ENCODE assay signal across 9 cellular contexts in the genomic region with DNA sequence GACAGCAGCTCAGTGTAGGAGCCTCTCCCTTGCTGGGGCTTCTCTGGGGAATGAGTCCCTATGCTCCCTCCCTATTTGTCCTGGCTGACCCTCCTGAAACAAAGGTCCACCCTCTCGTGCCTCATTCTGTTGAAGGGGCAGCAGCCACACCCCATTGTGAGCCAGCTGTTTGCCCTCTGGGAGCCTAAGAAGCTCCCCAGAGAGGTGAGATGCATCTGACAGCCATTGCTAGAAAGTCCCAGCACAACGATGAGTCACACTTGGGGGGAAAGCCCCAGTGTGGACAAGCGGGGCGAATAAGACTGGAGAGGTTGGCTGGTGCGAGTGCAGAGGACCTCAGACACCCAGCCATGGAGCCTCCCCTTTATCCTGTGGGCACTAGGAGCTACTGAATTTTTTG.
DNase-seq lines count a peak whose midpoint lies in the region; ATAC-seq and TF ChIP-seq lines count a peak whose summit lies in the region.
"Had no signal": no experiment of that assay in that cellular context is flagged by ENCODE, and none has a peak within 500 bp of the region (broad histone marks: within the 10 kb centered on the region; RNA-seq: fewer than 3 reads in every experiment).

No MANE protein-coding gene starts in this region.

- no peak for TF ChIP-seq RAD21 in SK-N-SH (IDR thresholded peaks at IDR 0.05; ENCODE audit: low read length)

- no peak overlapping the region for H3K9ac ChIP-seq in SK-N-SH
- no peak overlapping the region for H3K9ac ChIP-seq in smooth muscle cell (ENCODE audit: low read depth)

- H3K27ac Mint-ChIP-seq in chondrocyte (ENCODE audit: unreplicated experiment), result no peak overlapping the region

- WGBS in SK-N-SH (ENCODE audit: low lambda C conversion rate), result 43% methylated on average over 5 of the region's 5 CpGs
- 78% methylated on average over 5 of the region's 5 CpGs for WGBS in smooth muscle cell (ENCODE audit: low lambda C conversion rate)

- TF ChIP-seq EP300 in SK-N-SH (IDR thresholded peaks at IDR 0.05; ENCODE audit: borderline replicate concordance in 1 of 2, low read depth in 1 of 2, low read length in 1 of 2), result no peak

- no peaks in the 10 kb centered on the region for H3K27me3 Mint-ChIP-seq in chondrocyte (ENCODE audit: low read depth)

- H3K4me2 ChIP-seq in SK-N-SH, result no peak overlapping the region
- no peak overlapping the region for H3K4me2 ChIP-seq in smooth muscle cell

- H3K27ac ChIP-seq in SK-N-SH (ENCODE audit: low read depth in 2 of 2, low read length in 1 of 2) (no peak overlapping the region), smooth muscle cell (ENCODE audit: low read depth) (no peak overlapping the region)

- H3K36me3 ChIP-seq in SK-N-SH (replicated peaks in 1 of 2; ENCODE audit: control insufficient read depth in 1 of 2, insufficient read depth in 2 of 2, low read length in 1 of 2), result no peaks in the 10 kb centered on the region
- H3K36me3 ChIP-seq in smooth muscle cell (ENCODE audit: low read depth), result no peaks in the 10 kb centered on the region

- POLR2A ChIA-PET in SK-N-SH (lab: Yijun Ruan, JAX), result no interaction called here

- DNase-seq in SK-N-SH (no peak), activated T-cell treated with anti-CD3 and anti-CD28 coated beads for 4 hours (peak; percentile 12), AG08395 (ENCODE audit: low spot score) (no peak), smooth muscle cell (lab: John Stamatoyannopoulos, UW; ENCODE audit: unreplicated experiment) (no peak), chondrocyte (ENCODE audit: low spot score) (no peak)
- DNase-seq in stimulated activated CD8-positive, alpha-beta memory T cell treated with anti-CD3 and anti-CD28 coated beads, Interleukin-12 subunit alpha, Interleukin-12 subunit beta, amount 100 ng/mL, for 4 hours (ENCODE audit: low read depth), result peak; percentile 10
- DNase-seq: 8988T had no signal

- no peaks in the 10 kb centered on the region; a peak in 1 of 4 replicates for H3K4me1 ChIP-seq in SK-N-SH (ENCODE audit: control insufficient read depth in 1 of 2, insufficient read depth in 2 of 2, low read depth in 1 of 2, low read length in 1 of 2)
- H3K4me1 ChIP-seq in smooth muscle cell (ENCODE audit: low read depth), result no peaks in the 10 kb centered on the region

- H3K4me1 Mint-ChIP-seq in chondrocyte (ENCODE audit: low read depth), result peaks cover 7% of the 10 kb centered on the region

- no peaks in the 10 kb centered on the region for H3K27me3 ChIP-seq in SK-N-SH (ENCODE audit: insufficient read depth)
- H3K27me3 ChIP-seq in smooth muscle cell (ENCODE audit: low read depth), result no peaks in the 10 kb centered on the region

- H4K20me1 ChIP-seq in SK-N-SH (ENCODE audit: insufficient read depth) (no peaks in the 10 kb centered on the region), smooth muscle cell (ENCODE audit: low read depth) (no peaks in the 10 kb centered on the region)

- H2AFZ ChIP-seq in SK-N-SH (ENCODE audit: low read depth), result no peak overlapping the region
- H2AFZ ChIP-seq in smooth muscle cell (ENCODE audit: low read depth), result no peak overlapping the region

- no peak overlapping the region for H3K4me3 Mint-ChIP-seq in chondrocyte (ENCODE audit: unreplicated experiment)

- no peaks in the 10 kb centered on the region for H3K9me2 ChIP-seq in SK-N-SH

- H3K9me3 ChIP-seq in SK-N-SH (no peaks in the 10 kb centered on the region), smooth muscle cell (replicated peaks; ENCODE audit: low read depth) (no peaks in the 10 kb centered on the region)

- peaks cover 1% of the 10 kb centered on the region for H3K36me3 Mint-ChIP-seq in chondrocyte (ENCODE audit: low read depth)

- H3K4me3 ChIP-seq in SK-N-SH (ENCODE audit: low read depth in 2 of 2, low read length in 1 of 2) (no peak overlapping the region), smooth muscle cell (no peak overlapping the region)

- ATAC-seq in SK-N-SH treated with all-trans-retinoic acid at 6 μM for 48 hours (no peak), HG03064 (IDR thresholded peaks at IDR 0.05; ENCODE audit: low read depth, unreplicated experiment) (peak; percentile 79)

- CTCF ChIA-PET in SK-N-SH (lab: Yijun Ruan, JAX), result interaction anchor here (0.6 to 32.2 kb wide), 9 partner anchors 16 to 193 kb away, joined by 3 to 730 read pairs (median 48); partner anchors contain the start of gene SLC26A2

- H3F3A ChIP-seq in SK-N-SH (replicated peaks; ENCODE audit: insufficient read depth) (no peaks in the 10 kb centered on the region), smooth muscle cell (ENCODE audit: low read depth) (no peaks in the 10 kb centered on the region)

- H3K9me3 Mint-ChIP-seq in chondrocyte (ENCODE audit: low read depth), result no peaks in the 10 kb centered on the region

- no peak for TF ChIP-seq CTCF in SK-N-SH (IDR thresholded peaks at IDR 0.05)
- TF ChIP-seq CTCF in smooth muscle cell (IDR thresholded peaks at IDR 0.05; ENCODE audit: borderline replicate concordance, insufficient read depth, poor library complexity, severe bottlenecking), result no peak
- no peak for TF ChIP-seq CTCF in chondrocyte (IDR thresholded peaks at IDR 0.05)

- H3K79me2 ChIP-seq in SK-N-SH (ENCODE audit: insufficient read depth), result no peaks in the 10 kb centered on the region
- H3K79me2 ChIP-seq in smooth muscle cell (ENCODE audit: low read depth), result no peaks in the 10 kb centered on the region

TF ChIP-seq in SK-N-SH, 30 proteins besides CTCF, POLR2A, EP300 and RAD21:
- no peak for TF ChIP-seq GATA2 (CRISPR knock-in tag; IDR thresholded peaks at IDR 0.05)
- TF ChIP-seq FOSL2 (IDR thresholded peaks at IDR 0.05; ENCODE audit: borderline replicate concordance, low read depth), result peak; percentile 34; the same call in 1 of the 2 replicates

TF ChIP-seq in SK-N-SH treated with all-trans-retinoic acid at 6 μM for 48 hours, 23 proteins besides CTCF, POLR2A, EP300 and RAD21:
- no peak for TF ChIP-seq OSR1 (CRISPR knock-in tag; IDR thresholded peaks at IDR 0.05)
- no peak for TF ChIP-seq ISL1 (CRISPR knock-in tag; IDR thresholded peaks at IDR 0.05)
- TF ChIP-seq ZNF70 (CRISPR knock-in tag; IDR thresholded peaks at IDR 0.05), result no peak
- no peak for TF ChIP-seq CSRNP3 (CRISPR knock-in tag; IDR thresholded peaks at IDR 0.05)
- no peak for TF ChIP-seq POU6F1 (CRISPR knock-in tag; IDR thresholded peaks at IDR 0.05; ENCODE audit: borderline replicate concordance, low read depth)
- no peak for TF ChIP-seq SNAI2 (CRISPR knock-in tag; IDR thresholded peaks at IDR 0.05)
- TF ChIP-seq ZFP30 (CRISPR knock-in tag; IDR thresholded peaks at IDR 0.05), result no peak

Comparison
In these comparisons a context has a peak if more than half of its experiments do, and no peak if none do; other contexts are left out.
1. DNase-seq: peak in activated T-cell treated with anti-CD3 and anti-CD28 coated beads for 4 hours (single experiment) and stimulated activated CD8-positive, alpha-beta memory T cell treated with anti-CD3 and anti-CD28 coated beads, Interleukin-12 subunit alpha, Interleukin-12 subunit beta, amount 100 ng/mL, for 4 hours (single experiment); none in SK-N-SH (single experiment), AG08395 (single experiment), smooth muscle cell (single experiment) and chondrocyte (single experiment).